Comparison of ENCODE assay signal across 26 cellular contexts in genomic region chr2:178257127-178257526, GRCh38.
"Had no signal": no experiment of that assay in that cellular context is flagged by ENCODE, and none has a peak within 500 bp of the region (broad histone marks: within the 10 kb centered on the region; RNA-seq: fewer than 3 reads in every experiment).

No MANE protein-coding gene starts in this region.

- H3K27me3 Mint-ChIP-seq: dendritic cell treated with granulocyte-macrophage colony-stimulating factor and Interleukin-4, amounts not matched to agents 40 ng/mL and 50 ng/mL, for 4 days; memory B cell; progenitor cell of endocrine pancreas; stimulated activated naive CD8-positive, alpha-beta T cell treated with anti-CD3 and anti-CD28 coated beads, Interleukin-15, Interleukin-2, amounts not matched to agents 100 ng/mL and 50 ng/mL, for 24 hours had no signal

- H3K4me1 Mint-ChIP-seq: immature natural killer cell; memory B cell; natural killer cell; stimulated activated memory B cell treated with anti-CD40 and anti-IgM and Interleukin-4, amounts not matched to agents 10 μg/mL and 1 μg/mL and 100 μg/mL, for 72 hours had no signal

- FAIRE-seq: colon, endothelial cell of umbilical vein, keratinocyte had no signal

- H3K4me1 ChIP-seq: esophagus muscularis mucosa, foreskin keratinocyte, spleen, vagina had no signal

- H3K9me3 ChIP-seq: esophagus muscularis mucosa, neutrophil, right atrium auricular region, spleen, thoracic aorta, vagina had no signal

- H3K9me3 Mint-ChIP-seq: dendritic cell treated with granulocyte-macrophage colony-stimulating factor and Interleukin-4, amounts not matched to agents 40 ng/mL and 50 ng/mL, for 4 days; immature natural killer cell; memory B cell; natural killer cell; stimulated activated memory B cell treated with anti-CD40 and anti-IgM and Interleukin-4, amounts not matched to agents 10 μg/mL and 1 μg/mL and 100 μg/mL, for 72 hours; stimulated activated naive CD8-positive, alpha-beta T cell treated with anti-CD3 and anti-CD28 coated beads, Interleukin-15, Interleukin-2, amounts not matched to agents 100 ng/mL and 50 ng/mL, for 24 hours had no signal

- H3K27ac ChIP-seq: esophagus muscularis mucosa, foreskin keratinocyte, neutrophil, parathyroid adenoma, right atrium auricular region, skin epidermis, spleen, thoracic aorta, vagina had no signal

- H3K4me3 ChIP-seq: esophagus muscularis mucosa, lung, right atrium auricular region, skin epidermis, spleen, thoracic aorta, vagina had no signal

- H3K27ac Mint-ChIP-seq: dendritic cell treated with granulocyte-macrophage colony-stimulating factor and Interleukin-4, amounts not matched to agents 40 ng/mL and 50 ng/mL, for 4 days; immature natural killer cell; memory B cell; natural killer cell; progenitor cell of endocrine pancreas; stimulated activated memory B cell treated with anti-CD40 and anti-IgM and Interleukin-4, amounts not matched to agents 10 μg/mL and 1 μg/mL and 100 μg/mL, for 72 hours; stimulated activated naive CD8-positive, alpha-beta T cell treated with anti-CD3 and anti-CD28 coated beads, Interleukin-15, Interleukin-2, amounts not matched to agents 100 ng/mL and 50 ng/mL, for 24 hours had no signal

- DNase-seq: effector CD8-positive, alpha-beta T cell; foreskin keratinocyte; hypothalamus; immature natural killer cell; natural killer cell; spleen; stimulated activated CD4-positive, alpha-beta T cell treated with anti-CD3 and anti-CD28 coated beads, Interleukin-4, amount 100 ng/mL, for 4 hours; trophoblast cell had no signal

- H3K36me3 Mint-ChIP-seq: immature natural killer cell; memory B cell; natural killer cell; stimulated activated memory B cell treated with anti-CD40 and anti-IgM and Interleukin-4, amounts not matched to agents 10 μg/mL and 1 μg/mL and 100 μg/mL, for 72 hours had no signal

- H3K4me3 Mint-ChIP-seq: dendritic cell treated with granulocyte-macrophage colony-stimulating factor and Interleukin-4, amounts not matched to agents 40 ng/mL and 50 ng/mL, for 4 days; immature natural killer cell; memory B cell; natural killer cell; stimulated activated memory B cell treated with anti-CD40 and anti-IgM and Interleukin-4, amounts not matched to agents 10 μg/mL and 1 μg/mL and 100 μg/mL, for 72 hours; stimulated activated naive CD8-positive, alpha-beta T cell treated with anti-CD3 and anti-CD28 coated beads, Interleukin-15, Interleukin-2, amounts not matched to agents 100 ng/mL and 50 ng/mL, for 24 hours had no signal

- H3K36me3 ChIP-seq: esophagus muscularis mucosa, neutrophil, right atrium auricular region, spleen, thoracic aorta, vagina had no signal

- ATAC-seq: foreskin keratinocyte, left lobe of liver, natural killer cell, sciatic nerve had no signal

- H3K27me3 ChIP-seq: esophagus muscularis mucosa, foreskin keratinocyte, neutrophil, right atrium auricular region, spleen, vagina had no signal
